8 cellular contexts compared by ENCODE assay signal in genomic region chr21:36989199-36989698, GRCh38. TPM values are rescaled to one million over a fixed set of nuclear protein-coding genes. Genes with fewer than 3 reads are reported as not detected.
DNase-seq lines count a peak whose midpoint lies in the region; ATAC-seq and TF ChIP-seq lines count a peak whose summit lies in the region.
"Not testable (repeated sequence)": the region's sequence is repeated elsewhere in the genome, so short reads cannot be mapped to it uniquely, and the experiment has no call there.

No MANE protein-coding gene starts in this region.

- H3K9me3 ChIP-seq in DND-41 (ENCODE audit: insufficient read depth, low read length, severe bottlenecking); MM.1S (replicated peaks; ENCODE audit: insufficient read depth, low read length); lower lobe of right lung; prostate gland: not testable (repeated sequence)

- peak overlapping the region; percentile 94 for H3K27ac Mint-ChIP-seq in activated CD4-positive, alpha-beta T cell treated with anti-CD3 and anti-CD28 coated beads, Interleukin-2, amount 10 ng/mL, durations not matched to agents 24 days and 14 days
- H3K27ac Mint-ChIP-seq in MCF 10A (ENCODE audit: low read depth, unreplicated experiment) (peak overlapping the region; percentile 90), type B pancreatic cell (peak overlapping the region; percentile 66)

- TF ChIP-seq POLR2A in prostate gland (IDR thresholded peaks at IDR 0.05), result not testable (repeated sequence)

- H3K27me3 ChIP-seq in DND-41 (ENCODE audit: insufficient read depth, low read length, poor library complexity); MM.1S (replicated peaks; ENCODE audit: insufficient read depth, low read length); lower lobe of right lung (ENCODE audit: low read depth); prostate gland (replicated peaks; ENCODE audit: insufficient read depth): not testable (repeated sequence)

- peaks cover 17% of the 10 kb centered on the region for H3K4me1 ChIP-seq in DND-41 (ENCODE audit: insufficient read depth, low read length)
- H3K4me1 ChIP-seq in MM.1S (ENCODE audit: low read length); lower lobe of right lung; prostate gland (replicated peaks): not testable (repeated sequence)

- CTCF ChIA-PET in MCF 10A (lab: Yijun Ruan, JAX), result interaction anchor here (0.6 to 2.6 kb wide), 6 partner anchors 20 to 95 kb away, joined by 3 to 10 read pairs (median 4); partner anchors contain the start of gene HLCS

- H3K4me2 ChIP-seq in DND-41 (ENCODE audit: insufficient read depth, low read length) (peak overlapping the region; percentile 92), MM.1S (ENCODE audit: low read depth, low read length) (peak overlapping the region; percentile 85)

- H3K36me3 ChIP-seq in DND-41 (ENCODE audit: insufficient read depth, low read length); MM.1S (replicated peaks; ENCODE audit: insufficient read depth, low read length); lower lobe of right lung; prostate gland: not testable (repeated sequence)

- not testable (repeated sequence) for H3K9me2 ChIP-seq in MM.1S (replicated peaks; ENCODE audit: insufficient read depth, low read length)

- not testable (repeated sequence) for H3F3A ChIP-seq in MM.1S (ENCODE audit: insufficient read depth, low read length)

- not testable (repeated sequence) for DNase-seq in DND-41; MM.1S; activated CD4-positive, alpha-beta T cell treated with anti-CD3 and anti-CD28 coated beads, Interleukin-2, amount 10 ng/mL, durations not matched to agents 24 days and 14 days; MCF 10A (ENCODE audit: unreplicated experiment); fibroblast of pulmonary artery (ENCODE audit: low read depth); lower lobe of right lung; prostate gland (ENCODE audit: low spot score); type B pancreatic cell (ENCODE audit: extremely low spot score, unreplicated experiment)

- H3K9ac ChIP-seq in DND-41 (ENCODE audit: low read depth, low read length) (peak overlapping the region; percentile 82), MM.1S (ENCODE audit: low read length) (peak overlapping the region; percentile 78)

- not testable (repeated sequence) for H3K36me3 Mint-ChIP-seq in activated CD4-positive, alpha-beta T cell treated with anti-CD3 and anti-CD28 coated beads, Interleukin-2, amount 10 ng/mL, durations not matched to agents 24 days and 14 days (ENCODE audit: low read depth); MCF 10A (ENCODE audit: insufficient read depth, unreplicated experiment); type B pancreatic cell

- H3K27me3 Mint-ChIP-seq in activated CD4-positive, alpha-beta T cell treated with anti-CD3 and anti-CD28 coated beads, Interleukin-2, amount 10 ng/mL, durations not matched to agents 24 days and 14 days; MCF 10A (ENCODE audit: insufficient read depth, unreplicated experiment); type B pancreatic cell: not testable (repeated sequence)

- H3K9me3 Mint-ChIP-seq in activated CD4-positive, alpha-beta T cell treated with anti-CD3 and anti-CD28 coated beads, Interleukin-2, amount 10 ng/mL, durations not matched to agents 24 days and 14 days; MCF 10A (ENCODE audit: unreplicated experiment); type B pancreatic cell: not testable (repeated sequence)

- TSS peak; percentile 51 for BruUV-seq in MCF 10A (replicated peaks; lab: Mats Ljungman, UMichigan)

- H3K4me3 ChIP-seq in DND-41 (ENCODE audit: low read depth in 1 of 2, low read length in 2 of 2) (peak overlapping the region; percentile 45 to 66), MM.1S (ENCODE audit: low read length) (peak overlapping the region; percentile 69), fibroblast of pulmonary artery (replicated peaks; ENCODE audit: low read depth, low read length) (peak overlapping the region; percentile 56), lower lobe of right lung (peak overlapping the region; percentile 66), prostate gland (peak overlapping the region; percentile 56 to 68)

- TF ChIP-seq CTCF in DND-41 (IDR thresholded peaks at IDR 0.05; ENCODE audit: borderline replicate concordance, extremely low read depth, low read length, poor library complexity, severe bottlenecking); MM.1S (IDR thresholded peaks at IDR 0.05; ENCODE audit: low read length); MCF 10A (IDR thresholded peaks at IDR 0.05; ENCODE audit: unreplicated experiment); fibroblast of pulmonary artery (IDR thresholded peaks at IDR 0.05; ENCODE audit: low read length, missing control alignments); lower lobe of right lung (IDR thresholded peaks at IDR 0.05); prostate gland (IDR thresholded peaks at IDR 0.05); type B pancreatic cell (conservative IDR thresholded peaks at IDR 0.05): not testable (repeated sequence)

- peak overlapping the region; percentile 86 for H3K27ac ChIP-seq in DND-41 (ENCODE audit: low read length)
- peak overlapping the region; percentile 72; the same call in 1 of the 2 replicates for H3K27ac ChIP-seq in MM.1S (ENCODE audit: low read length)
- peak overlapping the region; percentile 91 for H3K27ac ChIP-seq in lower lobe of right lung
- H3K27ac ChIP-seq in prostate gland, result peak overlapping the region; percentile 89 to 93

- 42% methylated on average over 22 of the region's 22 CpGs for WGBS in prostate gland

- H3K79me2 ChIP-seq in DND-41 (ENCODE audit: insufficient read depth, low read length); MM.1S (ENCODE audit: low read length): not testable (repeated sequence)

- H4K20me1 ChIP-seq in DND-41 (ENCODE audit: insufficient read depth, low read length); MM.1S (ENCODE audit: insufficient read depth, low read length): not testable (repeated sequence)

- intact Hi-C loops in activated CD4-positive, alpha-beta T cell treated with anti-CD3 and anti-CD28 coated beads, Interleukin-2, amount 10 ng/mL, durations not matched to agents 24 days and 14 days (cut with micrococcal nuclease), result loop anchor here (1.0 to 5.0 kb wide), 6 partner anchors 23 to 573 kb away; partner anchors contain the start of genes DYRK1A, HLCS, PIGP and TTC3
- intact Hi-C loops in MCF 10A (cut with micrococcal nuclease); lower lobe of right lung (cut with DNase I): not testable (repeated sequence)
- intact Hi-C loops in prostate gland (cut with DNase I), result loop anchor here (1.0 to 10.0 kb wide), 3 partner anchors 64 to 576 kb away; no protein-coding TSS in a partner anchor

- POLR2A ChIA-PET in MCF 10A (lab: Yijun Ruan, JAX), result interaction anchor here (0.7 to 2.0 kb wide), 8 partner anchors 13 to 559 kb away, joined by 3 to 7 read pairs (median 6); partner anchors contain the start of gene HLCS

- peak overlapping the region; percentile 83 for H3K4me3 Mint-ChIP-seq in activated CD4-positive, alpha-beta T cell treated with anti-CD3 and anti-CD28 coated beads, Interleukin-2, amount 10 ng/mL, durations not matched to agents 24 days and 14 days
- H3K4me3 Mint-ChIP-seq in MCF 10A (ENCODE audit: unreplicated experiment) (peak overlapping the region; percentile 81), type B pancreatic cell (peak overlapping the region; percentile 87)

- peaks cover 36% of the 10 kb centered on the region for H3K4me1 Mint-ChIP-seq in activated CD4-positive, alpha-beta T cell treated with anti-CD3 and anti-CD28 coated beads, Interleukin-2, amount 10 ng/mL, durations not matched to agents 24 days and 14 days
- H3K4me1 Mint-ChIP-seq in MCF 10A (ENCODE audit: insufficient read depth, unreplicated experiment); type B pancreatic cell (ENCODE audit: unreplicated experiment): not testable (repeated sequence)

- peak overlapping the region; percentile 100 for H2AFZ ChIP-seq in DND-41 (ENCODE audit: low read depth, low read length)
- H2AFZ ChIP-seq in MM.1S (ENCODE audit: low read length), result peak overlapping the region; percentile 94

- ATAC-seq in DND-41 (ENCODE audit: insufficient read depth, low read depth); lower lobe of right lung: not testable (repeated sequence)

RNA-seq across cellular contexts. Expression of gene RIPPLY3, which starts 17.3 kb away (rescaled TPM):
- total RNA-seq in activated CD4-positive, alpha-beta T cell treated with anti-CD3 and anti-CD28 coated beads, Interleukin-2, amount 10 ng/mL, durations not matched to agents 24 days and 14 days, result 0.26 TPM in 1 of 2 replicates, not detected in the other
- total RNA-seq in MCF 10A (2022), result not detected in 2 replicates
- total RNA-seq in lower lobe of right lung, result 0.44 TPM
- total RNA-seq in prostate gland, result 1 to 10 TPM in 1 of 2 donors, under 1 TPM in 1; 0.34 to 2.0 TPM
- 0.93 and 3.7 TPM in 2 replicates for total RNA-seq in type B pancreatic cell (ENCODE audit: low replicate concordance)

RNA-seq across cellular contexts. Expression of gene HLCS, which starts 22.8 kb away (rescaled TPM):
- total RNA-seq in activated CD4-positive, alpha-beta T cell treated with anti-CD3 and anti-CD28 coated beads, Interleukin-2, amount 10 ng/mL, durations not matched to agents 24 days and 14 days, result 15.3 and 16.5 TPM in 2 replicates
- total RNA-seq in MCF 10A (2022) (45.1 and 46.1 TPM in 2 replicates), lower lobe of right lung (17.1 TPM), prostate gland (10 to 100 TPM; 40.9 to 41.8 TPM), type B pancreatic cell (ENCODE audit: low replicate concordance) (10.6 and 14.8 TPM in 2 replicates)
